8 cellular contexts compared by ENCODE assay signal in genomic region chr9:128685022-128685332, GRCh38. TPM values are rescaled to one million over a fixed set of nuclear protein-coding genes. Genes with fewer than 3 reads are reported as not detected.
A peak's percentile ranks its signal among the peaks of the same experiment; 100 is the strongest.
DNase-seq lines count a peak whose midpoint lies in the region; ATAC-seq and TF ChIP-seq lines count a peak whose summit lies in the region.

No MANE protein-coding gene starts in this region.

- CTCF ChIA-PET in Calu3 (lab: Charles Lee): interaction anchor here (1.2 to 1.6 kb wide), 2 partner anchors 17 to 133 kb away, joined by 4 to 5 read pairs; partner anchors contain the start of genes ENDOG and PKN3

- H3K9me2 ChIP-seq in MM.1S (replicated peaks; ENCODE audit: insufficient read depth, low read length): no peaks in the 10 kb centered on the region

- peak overlapping the region; percentile 96 for H3K4me3 Mint-ChIP-seq in Calu3 (ENCODE audit: low read depth, unreplicated experiment)

- H4K20me1 ChIP-seq in MM.1S (ENCODE audit: insufficient read depth, low read length): no peaks in the 10 kb centered on the region

- BruUV-seq in Calu3 (replicated peaks; lab: Mats Ljungman, UMichigan): no TSS peak

- intact Hi-C loops in Calu3 (cut with micrococcal nuclease; ENCODE audit: unreplicated experiment): no loop called here

- H3K36me3 Mint-ChIP-seq in Calu3 (ENCODE audit: insufficient read depth, unreplicated experiment): peaks cover 39% of the 10 kb centered on the region

- TF ChIP-seq CTCF in Calu3 (IDR thresholded peaks at IDR 0.05; ENCODE audit: unreplicated experiment) (no peak), MM.1S (IDR thresholded peaks at IDR 0.05; ENCODE audit: low read length) (no peak)

- no peaks in the 10 kb centered on the region for H3K9me3 Mint-ChIP-seq in Calu3 (ENCODE audit: low read depth, unreplicated experiment)

- no peak overlapping the region for H2AFZ ChIP-seq in MM.1S (ENCODE audit: low read length)
- H2AFZ ChIP-seq in neuron (ENCODE audit: low read depth, low read length): no peak overlapping the region

- peak overlapping the region; percentile 93 for H3K27ac Mint-ChIP-seq in Calu3 (ENCODE audit: unreplicated experiment)

- peaks cover 33% of the 10 kb centered on the region for H3F3A ChIP-seq in MM.1S (ENCODE audit: insufficient read depth, low read length)

- peaks cover 62% of the 10 kb centered on the region for H3K79me2 ChIP-seq in MM.1S (ENCODE audit: low read length)

- no peaks in the 10 kb centered on the region for H3K36me3 ChIP-seq in MM.1S (replicated peaks; ENCODE audit: insufficient read depth, low read length)
- no peaks in the 10 kb centered on the region for H3K36me3 ChIP-seq in ectodermal cell (ENCODE audit: control insufficient read depth, insufficient read depth, low read length)
- no peaks in the 10 kb centered on the region for H3K36me3 ChIP-seq in neuron (ENCODE audit: insufficient read depth, low read length)

- H3K27me3 ChIP-seq in MM.1S (replicated peaks; ENCODE audit: insufficient read depth, low read length) (no peaks in the 10 kb centered on the region), ectodermal cell (ENCODE audit: control insufficient read depth, insufficient read depth, low read length, poor library complexity, severe bottlenecking) (no peaks in the 10 kb centered on the region), neuron (ENCODE audit: insufficient read depth, low read length) (no peaks in the 10 kb centered on the region)

- no peaks in the 10 kb centered on the region for H3K9me3 ChIP-seq in MM.1S (replicated peaks; ENCODE audit: insufficient read depth, low read length)
- H3K9me3 ChIP-seq in ectodermal cell (ENCODE audit: control insufficient read depth, low read length): no peaks in the 10 kb centered on the region
- H3K9me3 ChIP-seq in neuron (ENCODE audit: low read length): no peaks in the 10 kb centered on the region

- H3K4me2 ChIP-seq in MM.1S (ENCODE audit: low read depth, low read length): peak overlapping the region; percentile 93

- H3K27me3 Mint-ChIP-seq in Calu3 (ENCODE audit: unreplicated experiment): no peaks in the 10 kb centered on the region

- H3K4me3 ChIP-seq in MM.1S (ENCODE audit: low read length): peak overlapping the region; percentile 85
- H3K4me3 ChIP-seq in ectodermal cell (ENCODE audit: insufficient read depth, low read depth, low read length): peak overlapping the region; percentile 66
- peak overlapping the region; percentile 60 for H3K4me3 ChIP-seq in neuron (ENCODE audit: low read length)

- WGBS in ectodermal cell, 2 experiments: 33 to 37% methylated on average over 2 of the region's 2 CpGs

- DNase-seq in Calu3: no peak
- no peak for DNase-seq in MM.1S
- no peak for DNase-seq in nucleus accumbens (lab: John Stamatoyannopoulos, UW)
- no peak for DNase-seq in SHP77 treated with DMSO at 0.1 percent for 48 hours (lab: John Stamatoyannopoulos, UW)

- peak overlapping the region; percentile 91 for H3K9ac ChIP-seq in MM.1S (ENCODE audit: low read length)

- peak overlapping the region; percentile 86 for H3K27ac ChIP-seq in MM.1S (ENCODE audit: low read length)
- no peak overlapping the region for H3K27ac ChIP-seq in ectodermal cell (ENCODE audit: insufficient read depth, low read depth, low read length, poor library complexity, severe bottlenecking)

- peaks cover 35% of the 10 kb centered on the region for H3K4me1 Mint-ChIP-seq in Calu3 (ENCODE audit: low read depth, unreplicated experiment)

- peaks cover 21% of the 10 kb centered on the region for H3K4me1 ChIP-seq in MM.1S (ENCODE audit: low read length)
- peaks cover 23% of the 10 kb centered on the region for H3K4me1 ChIP-seq in ectodermal cell (ENCODE audit: control insufficient read depth, insufficient read depth, low read length)
- H3K4me1 ChIP-seq in neuron (ENCODE audit: insufficient read depth, low read length): peaks cover 31% of the 10 kb centered on the region

- ATAC-seq in GM18909 (IDR thresholded peaks at IDR 0.05; ENCODE audit: poor library complexity, unreplicated experiment) (no peak), GM21576 (IDR thresholded peaks at IDR 0.05; ENCODE audit: unreplicated experiment) (no peak)

RNA-seq across cellular contexts. Expression of gene SET, which starts 4.0 kb away (rescaled TPM):
- total RNA-seq in Calu3 (2022): 321 and 367 TPM in 2 replicates
- 1,043 TPM for polyA plus RNA-seq in ectodermal cell (2013, experiment 1 of 4)
- polyA plus RNA-seq in ectodermal cell (2013, experiment 2 of 4): 1,040 TPM
- polyA plus RNA-seq in ectodermal cell (2013, experiment 3 of 4): 878 TPM
- polyA plus RNA-seq in ectodermal cell (2013, experiment 4 of 4): 915 TPM

RNA-seq across cellular contexts. Expression of gene PKN3, which starts 17.3 kb away (rescaled TPM):
- 6.8 and 7.7 TPM in 2 replicates for total RNA-seq in Calu3 (2022)
- polyA plus RNA-seq in ectodermal cell (2013, experiment 1 of 4): 16.8 TPM
- polyA plus RNA-seq in ectodermal cell (2013, experiment 2 of 4): 13.9 TPM
- 13.9 TPM for polyA plus RNA-seq in ectodermal cell (2013, experiment 3 of 4)
- polyA plus RNA-seq in ectodermal cell (2013, experiment 4 of 4): 13.0 TPM

RNA-seq across cellular contexts. Expression of gene DYNC2I2, which starts 28.3 kb away (rescaled TPM):
- total RNA-seq in Calu3 (2022): 52.4 and 53.2 TPM in 2 replicates
- 96.4 TPM for polyA plus RNA-seq in ectodermal cell (2013, experiment 1 of 4)
- 86.5 TPM for polyA plus RNA-seq in ectodermal cell (2013, experiment 2 of 4)
- polyA plus RNA-seq in ectodermal cell (2013, experiment 3 of 4): 81.8 TPM
- polyA plus RNA-seq in ectodermal cell (2013, experiment 4 of 4): 81.1 TPM

RNA-seq across cellular contexts. Expression of gene ZDHHC12, which starts 39.0 kb away (rescaled TPM):
- 35.4 and 36.5 TPM in 2 replicates for total RNA-seq in Calu3 (2022)
- polyA plus RNA-seq in ectodermal cell (2013, experiment 1 of 4): 42.8 TPM
- 45.8 TPM for polyA plus RNA-seq in ectodermal cell (2013, experiment 2 of 4)
- 38.0 TPM for polyA plus RNA-seq in ectodermal cell (2013, experiment 3 of 4)
- polyA plus RNA-seq in ectodermal cell (2013, experiment 4 of 4): 35.8 TPM
